8 cellular contexts compared by ENCODE assay signal in genomic region chr16:12819126-12820117, GRCh38. TPM values are rescaled to one million over a fixed set of nuclear protein-coding genes. Genes with fewer than 3 reads are reported as not detected.
DNase-seq lines count a peak whose midpoint lies in the region; ATAC-seq and TF ChIP-seq lines count a peak whose summit lies in the region.

No MANE protein-coding gene starts in this region.

- H3K4me3 Mint-ChIP-seq in activated B cell treated with CpG ODN at 0.5 μM for 24 hours = no peak overlapping the region

- no peak overlapping the region for H3K27ac Mint-ChIP-seq in activated B cell treated with CpG ODN at 0.5 μM for 24 hours

- H3K27me3 Mint-ChIP-seq in activated B cell treated with CpG ODN at 0.5 μM for 24 hours = peaks cover 9% of the 10 kb centered on the region

- CTCF ChIA-PET in activated B cell treated with CpG ODN at 0.5 μM for 24 hours (lab: Charles Lee) = interaction anchor here (0.7 to 2.3 kb wide), 3 partner anchors 365 to 724 kb away, joined by 4 to 9 read pairs (median 9); no protein-coding TSS in a partner anchor

- POLR2A ChIA-PET in activated B cell treated with CpG ODN at 0.5 μM for 24 hours (lab: Charles Lee) = no interaction called here

- no peak overlapping the region for H3K4me3 ChIP-seq in NB4 (ENCODE audit: low read depth, low read length)
- H3K4me3 ChIP-seq in cardiac fibroblast (replicated peaks in 1 of 2; ENCODE audit: low read depth in 2 of 2, low read length in 2 of 2) = no peak overlapping the region

- intact Hi-C loops in activated B cell treated with CpG ODN at 0.5 μM for 24 hours (cut with micrococcal nuclease) (loop anchor here (1.0 to 5.0 kb wide), 3 partner anchors 247 to 591 kb away; no protein-coding TSS in a partner anchor), left colon (cut with DNase I, micrococcal nuclease) (loop anchor here in 1 of 2 donors (10.0 kb wide), 1 partner anchor 725 kb away; no protein-coding TSS in a partner anchor)

- no peaks in the 10 kb centered on the region for H3K36me3 Mint-ChIP-seq in activated B cell treated with CpG ODN at 0.5 μM for 24 hours (ENCODE audit: low read depth)

- H3K9me3 Mint-ChIP-seq in activated B cell treated with CpG ODN at 0.5 μM for 24 hours = no peaks in the 10 kb centered on the region

- H3K4me1 Mint-ChIP-seq in activated B cell treated with CpG ODN at 0.5 μM for 24 hours = peaks cover 3% of the 10 kb centered on the region

- ATAC-seq in activated B cell treated with CpG ODN at 0.5 μM for 24 hours (ENCODE audit: low read depth) (peak; percentile 81), left colon (peak; percentile 64), HG03521 (IDR thresholded peaks at IDR 0.05; ENCODE audit: unreplicated experiment) (no peak)

- peak; percentile 88 for DNase-seq in GM03348 (ENCODE audit: low spot score)
- DNase-seq in NB4 (ENCODE audit: low read depth) = peak; percentile 73
- peak; percentile 64 for DNase-seq in activated B cell treated with CpG ODN at 0.5 μM for 24 hours
- DNase-seq in cardiac fibroblast (ENCODE audit: low read depth in 2 of 2) = peak; percentile 66 to 68
- peak; percentile 35 to 71 for DNase-seq in left colon
- DNase-seq in stimulated activated CD4-positive, alpha-beta T cell treated with anti-CD3 and anti-CD28 coated beads, TNF-alpha, amount 100 ng/mL, for 4 hours (ENCODE audit: low read depth in 3 of 3) = peak; percentile 57 to 64 (median 61)
- no peak for DNase-seq in cortex of kidney (lab: John Stamatoyannopoulos, UW)

- TF ChIP-seq CTCF in NB4 (IDR thresholded peaks at IDR 0.05; ENCODE audit: low read depth, low read length) (peak; percentile 89), activated B cell treated with CpG ODN at 0.5 μM for 24 hours (IDR thresholded peaks at IDR 0.05) (peak; percentile 92), cardiac fibroblast (IDR thresholded peaks at IDR 0.05; ENCODE audit: low read depth, low read length) (peak; percentile 85)

- no peak for TF ChIP-seq POLR2A in NB4 (IDR thresholded peaks at IDR 0.05; ENCODE audit: extremely low read depth, insufficient read length)

RNA-seq across cellular contexts. Expression of gene CPPED1, which starts 15.7 kb away (rescaled TPM):
- total RNA-seq in activated B cell treated with CpG ODN at 0.5 μM for 24 hours = 12.2 and 14.1 TPM in 2 replicates
- 10 to 100 TPM; 22.0 to 24.0 TPM for total RNA-seq in left colon
